Comparison of ENCODE assay signal across 31 cellular contexts in the genomic region with DNA sequence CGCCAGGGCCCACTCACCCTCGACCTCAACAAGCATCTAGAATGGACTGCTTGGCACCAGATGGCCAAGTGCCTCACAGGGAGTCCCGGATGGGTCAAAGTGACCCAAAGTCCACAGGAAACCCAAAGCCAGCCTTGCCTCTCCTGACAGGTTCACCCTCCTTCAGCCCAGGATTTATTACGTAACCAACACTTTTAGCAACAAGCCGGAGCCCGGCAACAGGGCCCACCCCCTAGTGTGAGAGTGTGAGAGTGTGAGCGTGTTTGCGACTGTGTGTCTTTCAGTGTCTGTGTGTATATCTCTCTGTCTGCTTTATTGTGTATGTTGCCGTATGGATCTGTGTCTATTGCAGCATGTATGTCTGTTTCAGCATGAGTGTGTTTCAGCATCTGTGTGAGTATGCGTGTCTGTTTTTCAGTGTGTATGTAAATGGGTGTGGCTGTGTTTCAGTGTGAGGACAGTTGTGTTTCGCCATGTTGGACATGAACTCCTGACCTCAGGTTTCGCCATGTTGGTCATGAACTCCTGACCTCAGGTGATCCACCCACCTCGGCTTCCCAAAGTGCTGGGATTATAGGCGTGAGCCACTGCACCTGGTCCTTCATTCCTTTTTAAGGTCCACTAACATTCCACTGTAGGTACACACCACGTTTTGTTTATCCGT. TPM values are rescaled to one million over a fixed set of nuclear protein-coding genes. Genes with fewer than 3 reads are reported as not detected.
DNase-seq lines count a peak whose midpoint lies in the region; ATAC-seq, FAIRE-seq and TF ChIP-seq lines count a peak whose summit lies in the region.
"Had no signal": no experiment of that assay in that cellular context is flagged by ENCODE, and none has a peak within 500 bp of the region (broad histone marks: within the 10 kb centered on the region; RNA-seq: fewer than 3 reads in every experiment).

No MANE protein-coding gene starts in this region.

- H3K27ac ChIP-seq in A549 (no peak overlapping the region), right lobe of liver (no peak overlapping the region), endodermal cell (ENCODE audit: low read depth, low read length) (no peak overlapping the region)
- H3K27ac ChIP-seq: gastrocnemius medialis, stomach, tibial artery had no signal

- POLR2A ChIA-PET in A549 (lab: Yijun Ruan, JAX): no interaction called here
- POLR2A ChIA-PET in HEK293T (lab: Yijun Ruan, JAX): interaction anchor here (2.1 to 2.7 kb wide), 2 partner anchors 13 to 14 kb away, joined by 10 to 14 read pairs; a partner anchor contains a TSS

- no peak overlapping the region for H3K4me3 ChIP-seq in A549
- H3K4me3 ChIP-seq in bronchial epithelial cell (ENCODE audit: low read depth, low read length): no peak overlapping the region
- H3K4me3 ChIP-seq in right lobe of liver: no peak overlapping the region
- no peak overlapping the region for H3K4me3 ChIP-seq in endodermal cell (ENCODE audit: low read length)
- no peak overlapping the region for H3K4me3 ChIP-seq in HAP-1
- H3K4me3 ChIP-seq: gastrocnemius medialis, stomach, tibial artery had no signal

- TF ChIP-seq RAD21 in A549 (conservative IDR thresholded peaks at IDR 0.05 in 1 of 2, IDR thresholded peaks at IDR 0.05 in 1 of 2): no peak

- peaks cover 16% of the 10 kb centered on the region for H3K9me3 Mint-ChIP-seq in endodermal cell
- H3K9me3 Mint-ChIP-seq: activated B cell treated with CpG ODN at 0.5 μM for 24 hours; activated naive CD4-positive, alpha-beta T cell treated with anti-CD3 and anti-CD28 coated beads for 36 hours; activated T-helper 1 cell treated with anti-CD3 and anti-CD28 coated beads, Interleukin-12 subunit alpha, Interleukin-12 subunit beta, Interleukin-2, Interleukin-4 antibody, amounts not matched to agents 30 ng/mL and 10 ng/mL and 1 ng/mL, durations not matched to agents 14 hours and 24 hours and 36 hours; naive thymus-derived CD8-positive, alpha-beta T cell; T-cell had no signal

- TF ChIP-seq CTCF in A549 (IDR thresholded peaks at IDR 0.05): no peak
- TF ChIP-seq CTCF in bronchial epithelial cell (IDR thresholded peaks at IDR 0.05; ENCODE audit: insufficient read depth, low read length, severe bottlenecking): no peak
- TF ChIP-seq CTCF in right lobe of liver (IDR thresholded peaks at IDR 0.05): no peak
- no peak for TF ChIP-seq CTCF in endodermal cell (conservative IDR thresholded peaks at IDR 0.05)

- CTCF ChIA-PET in A549 (lab: Yijun Ruan, JAX) (interaction anchor here (1.3 to 2.0 kb wide), 2 partner anchors 9 to 10 kb away, joined by 3 to 6 read pairs; no protein-coding TSS in a partner anchor), HEK293T (lab: Yijun Ruan, JAX) (interaction anchor here (2.1 kb wide), 1 partner anchor 9 kb away, joined by 9 read pairs; no protein-coding TSS in a partner anchor)

- no peak overlapping the region for H3K27ac Mint-ChIP-seq in endodermal cell
- H3K27ac Mint-ChIP-seq: activated B cell treated with CpG ODN at 0.5 μM for 24 hours; activated naive CD4-positive, alpha-beta T cell treated with anti-CD3 and anti-CD28 coated beads for 36 hours; activated T-helper 1 cell treated with anti-CD3 and anti-CD28 coated beads, Interleukin-12 subunit alpha, Interleukin-12 subunit beta, Interleukin-2, Interleukin-4 antibody, amounts not matched to agents 30 ng/mL and 10 ng/mL and 1 ng/mL, durations not matched to agents 14 hours and 24 hours and 36 hours; naive thymus-derived CD8-positive, alpha-beta T cell; T-cell had no signal

- H3K9me3 ChIP-seq in A549: no peaks in the 10 kb centered on the region
- no peaks in the 10 kb centered on the region for H3K9me3 ChIP-seq in right lobe of liver
- H3K9me3 ChIP-seq in endodermal cell (ENCODE audit: control insufficient read depth, low read length): no peaks in the 10 kb centered on the region
- peaks cover 5% of the 10 kb centered on the region; the same call in 1 of the 2 replicates for H3K9me3 ChIP-seq in HAP-1
- H3K9me3 ChIP-seq: BE2C, gastrocnemius medialis, stomach, tibial artery had no signal

- H3K9ac ChIP-seq in endodermal cell (ENCODE audit: extremely low read depth, low read length, poor library complexity, severe bottlenecking): no peak overlapping the region

- ATAC-seq in A549: no peak
- ATAC-seq in right lobe of liver: peak; percentile 58 to 83 (median 81)
- ATAC-seq in GM18505 (IDR thresholded peaks at IDR 0.05; ENCODE audit: unreplicated experiment): no peak
- no peak for ATAC-seq in GM21786 (IDR thresholded peaks at IDR 0.05; ENCODE audit: unreplicated experiment)
- ATAC-seq: gastrocnemius medialis; HCT116; left colon; naive thymus-derived CD8-positive, alpha-beta T cell; T-cell had no signal

- peaks cover 2% of the 10 kb centered on the region for H3K27me3 ChIP-seq in bronchial epithelial cell (ENCODE audit: control insufficient read depth, insufficient read depth, low read length)
- no peaks in the 10 kb centered on the region for H3K27me3 ChIP-seq in right lobe of liver
- H3K27me3 ChIP-seq in endodermal cell (ENCODE audit: control insufficient read depth, insufficient read depth, low read length, poor library complexity, severe bottlenecking): no peaks in the 10 kb centered on the region
- no peaks in the 10 kb centered on the region for H3K27me3 ChIP-seq in HAP-1 (ENCODE audit: low read depth)
- H3K27me3 ChIP-seq: BE2C, gastrocnemius medialis, stomach had no signal

- no peak for DNase-seq in A549 (ENCODE audit: low read depth in 1 of 2, low spot score in 1 of 2)
- DNase-seq in HEK293T (ENCODE audit: extremely low spot score): no peak
- DNase-seq in bronchial epithelial cell (ENCODE audit: low read depth): no peak
- DNase-seq in right lobe of liver: no peak
- no peak for DNase-seq in endodermal cell
- no peak for DNase-seq in HAP-1 (ENCODE audit: low spot score in 2 of 2)
- DNase-seq: activated B cell treated with CpG ODN at 0.5 μM for 24 hours; activated CD4-positive, alpha-beta T cell treated with anti-CD3 and anti-CD28 coated beads, Interleukin-2, amount 50 U/mL, for 48 hours; activated naive CD4-positive, alpha-beta T cell treated with anti-CD3 and anti-CD28 coated beads for 36 hours; BE2C; COR-L47; effector memory CD4-positive, alpha-beta T cell; gastrocnemius medialis; hippocampal formation; left colon; midbrain; NCI-H1105; NCI-H187 treated with DMSO at 0.1 percent for 48 hours; NCI-H226; occipital lobe; stomach; T-cell; tibial artery had no signal

- TF ChIP-seq EP300 in A549 (IDR thresholded peaks at IDR 0.05): no peak

- FAIRE-seq in A549 (lab: Jason Lieb, UNC) (peak; percentile 32), bronchial epithelial cell (lab: Jason Lieb, UNC) (peak; percentile 76)
- FAIRE-seq: colon, G401.6, RCC 7860 had no signal

- TF ChIP-seq POLR2A in A549 (IDR thresholded peaks at IDR 0.05; ENCODE audit: low read length) (no peak), right lobe of liver (IDR thresholded peaks at IDR 0.05) (no peak), GM18505 (IDR thresholded peaks at IDR 0.05; ENCODE audit: borderline replicate concordance, extremely low read depth, insufficient read depth, insufficient read length) (no peak)

- H3K36me3 Mint-ChIP-seq in endodermal cell (ENCODE audit: low read depth): no peaks in the 10 kb centered on the region
- H3K36me3 Mint-ChIP-seq: naive thymus-derived CD8-positive, alpha-beta T cell; T-cell had no signal

- H3K4me3 Mint-ChIP-seq in endodermal cell: no peak overlapping the region
- H3K4me3 Mint-ChIP-seq: activated B cell treated with CpG ODN at 0.5 μM for 24 hours; activated naive CD4-positive, alpha-beta T cell treated with anti-CD3 and anti-CD28 coated beads for 36 hours; activated T-helper 1 cell treated with anti-CD3 and anti-CD28 coated beads, Interleukin-12 subunit alpha, Interleukin-12 subunit beta, Interleukin-2, Interleukin-4 antibody, amounts not matched to agents 30 ng/mL and 10 ng/mL and 1 ng/mL, durations not matched to agents 14 hours and 24 hours and 36 hours; naive thymus-derived CD8-positive, alpha-beta T cell; T-cell had no signal

- 80% methylated on average over 16 of the region's 16 CpGs for WGBS in A549 (ENCODE audit: missing lambda C conversion rate)
- WGBS in right lobe of liver (ENCODE audit: insufficient coverage, low coverage, low lambda C conversion rate, missing lambda C conversion rate): 50% methylated on average over 14 of the region's 16 CpGs
- WGBS in endodermal cell (ENCODE audit: insufficient coverage in 1 of 2, insufficient read length in 1 of 2), 2 experiments: 87 to 91% methylated on average over 12 to 16 of the region's 16 CpGs

- peaks cover 3% of the 10 kb centered on the region for H3K27me3 Mint-ChIP-seq in endodermal cell (ENCODE audit: insufficient read depth)
- H3K27me3 Mint-ChIP-seq: activated B cell treated with CpG ODN at 0.5 μM for 24 hours, T-cell had no signal

- H3K4me1 ChIP-seq in A549: no peaks in the 10 kb centered on the region
- H3K4me1 ChIP-seq in right lobe of liver: peaks cover 0 to 12% (median 2%) of the 10 kb centered on the region in 4 donors
- H3K4me1 ChIP-seq in endodermal cell (ENCODE audit: control insufficient read depth, insufficient read depth, low read length): no peaks in the 10 kb centered on the region
- peaks cover 17% of the 10 kb centered on the region; the same call in 1 of the 2 replicates for H3K4me1 ChIP-seq in HAP-1
- H3K4me1 ChIP-seq: gastrocnemius medialis, tibial artery had no signal

- peaks cover 7% of the 10 kb centered on the region for H3K4me1 Mint-ChIP-seq in endodermal cell
- H3K4me1 Mint-ChIP-seq: activated B cell treated with CpG ODN at 0.5 μM for 24 hours, T-cell had no signal

- H3K36me3 ChIP-seq in bronchial epithelial cell (ENCODE audit: control insufficient read depth, insufficient read depth, low read length) (no peaks in the 10 kb centered on the region), right lobe of liver (no peaks in the 10 kb centered on the region), endodermal cell (ENCODE audit: control insufficient read depth, insufficient read depth, low read length) (no peaks in the 10 kb centered on the region), HAP-1 (replicated peaks) (no peaks in the 10 kb centered on the region)
- H3K36me3 ChIP-seq: BE2C, gastrocnemius medialis, stomach, tibial artery had no signal

- no peak overlapping the region for H3K4me2 ChIP-seq in A549

- in situ Hi-C loops in HAP-1 (cut with MboI; ENCODE audit: low sequenced_read_pairs): no loop called here

- intact Hi-C loops in right lobe of liver (cut with DNase I): no loop called here

TF ChIP-seq in A549, 52 proteins besides CTCF, POLR2A, EP300 and RAD21 (continues in another document):
- no peak for TF ChIP-seq FOSB (CRISPR knock-in tag; IDR thresholded peaks at IDR 0.05)

TF ChIP-seq in HEK293T, 16 proteins besides CTCF, POLR2A, EP300 and RAD21 (continues in another document):
- no peak for TF ChIP-seq ARNT (IDR thresholded peaks at IDR 0.05)

RNA-seq across cellular contexts. Expression of a gene that starts 13.7 kb away (rescaled TPM):
- polyA plus RNA-seq in A549 (2011; rRNA removed) (47.8 and 62.4 TPM in 2 replicates), A549 (2017; fragmentation: RNase III; extraction: RNeasy Plus Mini Kit Qiagen cat#74134 plus additional on column Dnase treatment) (40.1 to 47.5 TPM (median 43.0 TPM) in 3 replicates)
- 88.6 and 124 TPM in 2 replicates for polyA plus RNA-seq in A549 (2012; cell fraction: cytosol; rRNA removed)
- 78.3 and 88.5 TPM in 2 replicates for polyA plus RNA-seq in A549 (2012; cell fraction: nucleus; rRNA removed)
- 34.0 and 49.1 TPM in 2 replicates for polyA minus RNA-seq in A549 (2011; rRNA and poly(A)+ RNA removed)
- total RNA-seq in bronchial epithelial cell (23.4 and 35.1 TPM in 2 replicates), right lobe of liver (100 to 1,000 TPM in 5 of 6 experiments, 10 to 100 TPM in 1; 92.4 to 184 (median 170) TPM), endodermal cell (10 to 100 TPM; 38.3 to 52.7 TPM)
- polyA plus RNA-seq in endodermal cell (2013, experiment 1 of 2): 49.1 TPM
- polyA plus RNA-seq in endodermal cell (2013, experiment 2 of 2): 42.1 TPM

Comparison
In these comparisons a context has a peak if more than half of its experiments do, and no peak if none do; other contexts are left out.
1. ATAC-seq: peak in right lobe of liver (4 of 4); none in A549 (0 of 2), GM18505 (single experiment) and GM21786 (single experiment).